In the genomic region with DNA sequence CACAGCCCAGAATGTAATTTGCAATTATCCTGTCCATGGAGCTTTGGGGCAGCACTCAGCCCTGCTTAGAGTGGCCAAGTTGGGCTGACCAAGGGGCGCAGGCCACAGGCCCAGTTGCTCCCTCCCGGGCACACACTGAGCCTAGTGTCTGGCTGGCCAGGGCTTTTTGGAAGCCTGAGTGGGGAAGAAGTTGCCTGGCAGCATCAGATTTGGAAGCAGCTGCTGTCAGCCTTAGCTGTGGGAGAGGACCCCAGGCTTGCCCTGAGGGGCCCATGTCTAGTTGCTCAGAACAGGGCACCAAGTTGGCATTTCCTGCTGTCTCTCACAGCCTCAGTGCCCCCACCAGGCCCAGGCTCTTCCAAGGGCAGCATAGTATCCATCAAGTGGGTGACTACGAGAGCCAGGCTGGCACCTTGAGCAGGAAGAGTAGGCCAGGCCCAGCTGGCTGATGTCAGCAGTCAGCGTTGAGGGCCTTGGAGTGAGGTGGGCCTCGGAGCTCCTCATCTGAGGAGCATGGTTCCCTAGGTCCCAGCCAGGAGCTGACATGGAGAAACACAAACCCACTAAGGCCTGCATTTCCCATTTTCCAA, we compare ENCODE assay signal across 17 cellular contexts. TPM values are rescaled to one million over a fixed set of nuclear protein-coding genes. Genes with fewer than 3 reads are reported as not detected.
A peak's percentile ranks its signal among the peaks of the same experiment; 100 is the strongest.
DNase-seq lines count a peak whose midpoint lies in the region; ATAC-seq and TF ChIP-seq lines count a peak whose summit lies in the region.
"Had no signal": no experiment of that assay in that cellular context is flagged by ENCODE, and none has a peak within 500 bp of the region (broad histone marks: within the 10 kb centered on the region; RNA-seq: fewer than 3 reads in every experiment).

No MANE protein-coding gene starts in this region.

- H4K20me1 ChIP-seq in MM.1S (ENCODE audit: insufficient read depth, low read length): no peaks in the 10 kb centered on the region

- H3K27me3 Mint-ChIP-seq in activated CD4-positive, alpha-beta T cell treated with anti-CD3 and anti-CD28 coated beads, Interleukin-2, amount 10 ng/mL, durations not matched to agents 7 days and 5 days: no peaks in the 10 kb centered on the region
- peaks cover 10% of the 10 kb centered on the region for H3K27me3 Mint-ChIP-seq in osteocyte (ENCODE audit: unreplicated experiment)

- peak overlapping the region; percentile 38 for H3K27ac Mint-ChIP-seq in activated CD4-positive, alpha-beta T cell treated with anti-CD3 and anti-CD28 coated beads, Interleukin-2, amount 10 ng/mL, durations not matched to agents 7 days and 5 days
- H3K27ac Mint-ChIP-seq in osteocyte (ENCODE audit: unreplicated experiment): no peak overlapping the region

- peaks cover 2% of the 10 kb centered on the region for H3K36me3 Mint-ChIP-seq in activated CD4-positive, alpha-beta T cell treated with anti-CD3 and anti-CD28 coated beads, Interleukin-2, amount 10 ng/mL, durations not matched to agents 7 days and 5 days (ENCODE audit: low read depth)
- no peaks in the 10 kb centered on the region for H3K36me3 Mint-ChIP-seq in osteocyte (ENCODE audit: unreplicated experiment)

- H3K4me3 ChIP-seq in right atrium auricular region: no peak overlapping the region
- H3K4me3 ChIP-seq in MM.1S (ENCODE audit: low read length): no peak overlapping the region

- no peaks in the 10 kb centered on the region for H3K36me3 ChIP-seq in right atrium auricular region
- H3K36me3 ChIP-seq in MM.1S (replicated peaks; ENCODE audit: insufficient read depth, low read length): no peaks in the 10 kb centered on the region

- no peaks in the 10 kb centered on the region for H3K4me1 ChIP-seq in right atrium auricular region
- H3K4me1 ChIP-seq in MM.1S (ENCODE audit: low read length): 0 out of 2 replicates have a peak, but pooled peaks cover 3% of the 10 kb centered on the region

- intact Hi-C loops in left cardiac atrium (cut with DNase I): no loop called here

- no peaks in the 10 kb centered on the region for H3F3A ChIP-seq in MM.1S (ENCODE audit: insufficient read depth, low read length)

- no peak overlapping the region for H3K9ac ChIP-seq in MM.1S (ENCODE audit: low read length)

- POLR2A ChIA-PET in activated CD4-positive, alpha-beta T cell treated with anti-CD3 and anti-CD28 coated beads, Interleukin-2, amount 10 ng/mL, durations not matched to agents 7 days and 5 days (lab: Charles Lee): no interaction called here
- POLR2A ChIA-PET in RWPE1 (lab: Yijun Ruan, JAX; ENCODE audit: low non-redundant PET): no interaction called here

- no peaks in the 10 kb centered on the region for H3K9me2 ChIP-seq in MM.1S (replicated peaks; ENCODE audit: insufficient read depth, low read length)

- peaks cover 28% of the 10 kb centered on the region for H3K4me1 Mint-ChIP-seq in activated CD4-positive, alpha-beta T cell treated with anti-CD3 and anti-CD28 coated beads, Interleukin-2, amount 10 ng/mL, durations not matched to agents 7 days and 5 days
- no peaks in the 10 kb centered on the region for H3K4me1 Mint-ChIP-seq in osteocyte (ENCODE audit: unreplicated experiment)

- no peak for ATAC-seq in left cardiac atrium

- H3K9me3 Mint-ChIP-seq in activated CD4-positive, alpha-beta T cell treated with anti-CD3 and anti-CD28 coated beads, Interleukin-2, amount 10 ng/mL, durations not matched to agents 7 days and 5 days: no peaks in the 10 kb centered on the region
- no peaks in the 10 kb centered on the region for H3K9me3 Mint-ChIP-seq in osteocyte (ENCODE audit: unreplicated experiment)

- H3K9me3 ChIP-seq in right atrium auricular region: no peaks in the 10 kb centered on the region
- H3K9me3 ChIP-seq in MM.1S (replicated peaks; ENCODE audit: insufficient read depth, low read length): no peaks in the 10 kb centered on the region

- H3K4me2 ChIP-seq in MM.1S (ENCODE audit: low read depth, low read length): no peak overlapping the region

- CTCF ChIA-PET in activated CD4-positive, alpha-beta T cell treated with anti-CD3 and anti-CD28 coated beads, Interleukin-2, amount 10 ng/mL, durations not matched to agents 7 days and 5 days (lab: Charles Lee): no interaction called here
- CTCF ChIA-PET in RWPE1 (lab: Yijun Ruan, JAX): no interaction called here

- DNase-seq in activated CD4-positive, alpha-beta T cell treated with anti-CD3 and anti-CD28 coated beads, Interleukin-2, amount 10 ng/mL, durations not matched to agents 7 days and 5 days: no peak
- DNase-seq in activated CD4-positive, alpha-beta T cell treated with anti-CD3 and anti-CD28 coated beads for 48 hours: no peak
- DNase-seq in right atrium auricular region (ENCODE audit: low spot score) (peak; percentile 51), left cardiac atrium (no peak), osteocyte (ENCODE audit: extremely low spot score, unreplicated experiment) (peak; percentile 64), RWPE1 (ENCODE audit: low spot score) (no peak), MM.1S (no peak), DMS53 (lab: John Stamatoyannopoulos, UW) (no peak)
- DNase-seq: AML-193; DMS 273 treated with DMSO at 0.1 percent for 48 hours; KBM-7; MV-4-11; NCI-H1694 treated with DMSO at 0.1 percent for 48 hours; NK-92 treated with Interleukin-12 subunit alpha and Interleukin-12 subunit beta, amount 100 ng/mL, for 24 hours had no signal

- H3K27me3 ChIP-seq in right atrium auricular region: no peaks in the 10 kb centered on the region
- no peaks in the 10 kb centered on the region for H3K27me3 ChIP-seq in MM.1S (replicated peaks; ENCODE audit: insufficient read depth, low read length)

- no peaks in the 10 kb centered on the region for H3K79me2 ChIP-seq in MM.1S (ENCODE audit: low read length)

- H2AFZ ChIP-seq in MM.1S (ENCODE audit: low read length): no peak overlapping the region

- no peak overlapping the region for H3K4me3 Mint-ChIP-seq in activated CD4-positive, alpha-beta T cell treated with anti-CD3 and anti-CD28 coated beads, Interleukin-2, amount 10 ng/mL, durations not matched to agents 7 days and 5 days
- H3K4me3 Mint-ChIP-seq in osteocyte (ENCODE audit: unreplicated experiment): no peak overlapping the region

- TF ChIP-seq CTCF in right atrium auricular region (IDR thresholded peaks at IDR 0.05): no peak
- no peak for TF ChIP-seq CTCF in osteocyte (IDR thresholded peaks at IDR 0.05)
- TF ChIP-seq CTCF in RWPE1 (conservative IDR thresholded peaks at IDR 0.05; ENCODE audit: low read depth): no peak
- TF ChIP-seq CTCF in MM.1S (IDR thresholded peaks at IDR 0.05; ENCODE audit: low read length): no peak

- no peak overlapping the region for H3K27ac ChIP-seq in right atrium auricular region
- H3K27ac ChIP-seq in RWPE1: no peak overlapping the region
- H3K27ac ChIP-seq in MM.1S (ENCODE audit: low read length): no peak overlapping the region
- H3K27ac ChIP-seq: 22Rv1 had no signal

RNA-seq across cellular contexts. Expression of a gene that starts 14.4 kb away (rescaled TPM):
- total RNA-seq in activated CD4-positive, alpha-beta T cell treated with anti-CD3 and anti-CD28 coated beads, Interleukin-2, amount 10 ng/mL, durations not matched to agents 7 days and 5 days: under 1 TPM; 0.52 to 0.57 TPM
- total RNA-seq in right atrium auricular region: not detected
- total RNA-seq in left cardiac atrium: not detected
- total RNA-seq in osteocyte: not detected in 2 replicates
- total RNA-seq: H1, NCI-H460 had no signal

Comparison
In these comparisons a context has a peak if more than half of its experiments do, and no peak if none do; other contexts are left out.
1. DNase-seq: peak in right atrium auricular region (single experiment) and osteocyte (single experiment); none in activated CD4-positive, alpha-beta T cell treated with anti-CD3 and anti-CD28 coated beads, Interleukin-2, amount 10 ng/mL, durations not matched to agents 7 days and 5 days (single experiment), activated CD4-positive, alpha-beta T cell treated with anti-CD3 and anti-CD28 coated beads for 48 hours (single experiment), left cardiac atrium (single experiment), RWPE1 (single experiment), MM.1S (single experiment) and DMS53 (single experiment).